ENCODE assay signal across 8 cellular contexts in genomic region chr2:237723613-237724012, GRCh38.
DNase-seq lines count a peak whose midpoint lies in the region; ATAC-seq, FAIRE-seq and TF ChIP-seq lines count a peak whose summit lies in the region.

No MANE protein-coding gene starts in this region.

- FAIRE-seq in A549 (lab: Jason Lieb, UNC), result no peak

- H3K27me3 Mint-ChIP-seq in nephron progenitor cell (ENCODE audit: low read depth, poor library complexity), result no peaks in the 10 kb centered on the region

- TF ChIP-seq RAD21 in A549 (conservative IDR thresholded peaks at IDR 0.05 in 1 of 2, IDR thresholded peaks at IDR 0.05 in 1 of 2), result 0 out of 5 replicates have a peak, but pooled peaks of 1 of the 2 experiments have one; percentile 6

- peaks cover 17% of the 10 kb centered on the region for H3K36me3 ChIP-seq in mesodermal cell (ENCODE audit: control insufficient read depth, insufficient read depth, low read length)

- CTCF ChIA-PET in A549 (lab: Yijun Ruan, JAX), result interaction anchor here (0.6 to 4.1 kb wide), 3 partner anchors 21 to 99 kb away, joined by 4 to 17 read pairs (median 15); no protein-coding TSS in a partner anchor

- DNase-seq in A549 (ENCODE audit: low read depth in 1 of 2, low spot score in 1 of 2) (peak; percentile 51 to 72), MV-4-11 (lab: John Stamatoyannopoulos, UW) (peak; percentile 54), amniotic epithelial cell (ENCODE audit: low read depth) (peak; percentile 75), activated gamma-delta T cell (lab: John Stamatoyannopoulos, UW) (no peak), nephron progenitor cell (no peak), 8988T (no peak)

- TF ChIP-seq CTCF in A549 (IDR thresholded peaks at IDR 0.05) (no peak), nephron progenitor cell (IDR thresholded peaks at IDR 0.05) (no peak)

- no peak for TF ChIP-seq EP300 in A549 (IDR thresholded peaks at IDR 0.05)

- H3K4me1 ChIP-seq in A549 (peaks cover 57% of the 10 kb centered on the region), mesodermal cell (ENCODE audit: control insufficient read depth, insufficient read depth, low read length, poor library complexity, severe bottlenecking) (peaks cover 35% of the 10 kb centered on the region)

- peak overlapping the region in 1 of 2 experiments; percentile 39; a peak in 1 of 6 replicates for H3K27ac ChIP-seq in A549
- peak overlapping the region; percentile 19 for H3K27ac ChIP-seq in mesodermal cell (ENCODE audit: low read depth, low read length, severe bottlenecking)

- H3K27ac Mint-ChIP-seq in nephron progenitor cell, result no peak overlapping the region

- H3K4me2 ChIP-seq in A549, result peak overlapping the region; percentile 17

- 11% methylated on average over 3 of the region's 3 CpGs for WGBS in A549 (ENCODE audit: missing lambda C conversion rate)
- WGBS in mesodermal cell (ENCODE audit: insufficient coverage in 2 of 2), 2 experiments, result 7 to 40% methylated on average over 1 to 2 of the region's 3 CpGs

- H3K9me3 ChIP-seq in A549, result no peaks in the 10 kb centered on the region
- H3K9me3 ChIP-seq in mesodermal cell (ENCODE audit: control insufficient read depth, low read length), result no peaks in the 10 kb centered on the region

- peaks cover 75% of the 10 kb centered on the region for H3K4me1 Mint-ChIP-seq in nephron progenitor cell

- POLR2A ChIA-PET in A549 (lab: Yijun Ruan, JAX), result no interaction called here

- peaks cover 8% of the 10 kb centered on the region for H3K36me3 Mint-ChIP-seq in nephron progenitor cell (ENCODE audit: low read depth)

- no peaks in the 10 kb centered on the region for H3K9me3 Mint-ChIP-seq in nephron progenitor cell

- no peak overlapping the region for H3K4me3 Mint-ChIP-seq in nephron progenitor cell

- peak; percentile 88 to 94 for ATAC-seq in A549
- peak; percentile 59 for ATAC-seq in GM18868 (IDR thresholded peaks at IDR 0.05; ENCODE audit: unreplicated experiment)

- no peak for TF ChIP-seq POLR2A in A549 (IDR thresholded peaks at IDR 0.05; ENCODE audit: low read length)

- H3K4me3 ChIP-seq in A549, result no peak overlapping the region
- H3K4me3 ChIP-seq in mesodermal cell (ENCODE audit: extremely low read depth, insufficient read depth, low read length, poor library complexity, severe bottlenecking), result no peak overlapping the region

TF ChIP-seq in A549, 52 proteins besides CTCF, POLR2A, EP300 and RAD21:
- TF ChIP-seq MAZ (IDR thresholded peaks at IDR 0.05; ENCODE audit: borderline replicate concordance, low read depth, low read length) (no peak), POLR2AphosphoS2 (conservative IDR thresholded peaks at IDR 0.05; ENCODE audit: low read length) (no peak), GATA3 (IDR thresholded peaks at IDR 0.05; ENCODE audit: borderline replicate concordance) (peak; percentile 92), KDM5A (IDR thresholded peaks at IDR 0.05) (no peak), PBX3 (IDR thresholded peaks at IDR 0.05) (peak; percentile 87), HDAC2 (IDR thresholded peaks at IDR 0.05) (no peak), CHD4 (IDR thresholded peaks at IDR 0.05; ENCODE audit: borderline replicate concordance) (no peak), TFCP2L1 (CRISPR knock-in tag; IDR thresholded peaks at IDR 0.05) (no peak)

Comparison
In these comparisons a context has a peak if more than half of its experiments do, and no peak if none do; other contexts are left out.
1. DNase-seq: peak in A549 (2 of 2), MV-4-11 (single experiment) and amniotic epithelial cell (single experiment); none in activated gamma-delta T cell (single experiment), nephron progenitor cell (single experiment) and 8988T (single experiment).